ENCODE assay signal across 17 cellular contexts in the genomic region with DNA sequence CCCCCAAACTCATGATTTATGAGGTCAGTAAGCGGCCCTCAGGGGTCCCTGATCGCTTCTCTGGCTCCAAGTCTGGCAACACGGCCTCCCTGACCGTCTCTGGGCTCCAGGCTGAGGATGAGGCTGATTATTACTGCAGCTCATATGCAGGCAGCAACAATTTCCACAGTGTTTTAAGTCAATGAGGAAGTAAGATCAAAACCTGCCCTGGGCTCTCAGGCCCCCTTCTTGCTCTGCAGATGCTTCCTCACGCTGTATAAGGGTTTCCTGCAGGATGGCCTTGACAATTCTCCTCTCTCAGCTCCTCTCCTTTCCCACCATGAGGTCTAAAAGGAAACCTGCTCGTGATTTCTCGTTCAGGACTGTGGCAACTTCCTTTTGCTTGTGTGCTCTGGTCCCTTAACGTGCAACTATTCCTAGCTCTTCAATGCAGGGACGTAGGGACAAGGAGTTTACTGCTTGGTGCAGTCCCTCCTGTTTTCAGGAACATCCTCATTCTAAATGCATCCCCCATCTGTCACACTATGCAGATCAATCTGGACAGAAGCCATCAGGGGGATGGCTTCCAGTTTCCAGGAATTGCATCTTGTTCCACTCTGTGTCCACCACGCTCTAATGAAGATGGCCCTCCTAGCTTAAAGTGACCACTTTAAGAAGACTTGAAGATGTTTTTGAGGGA.
DNase-seq lines count a peak whose midpoint lies in the region; ATAC-seq and TF ChIP-seq lines count a peak whose summit lies in the region.
"Had no signal": no experiment of that assay in that cellular context is flagged by ENCODE, and none has a peak within 500 bp of the region (broad histone marks: within the 10 kb centered on the region; RNA-seq: fewer than 3 reads in every experiment).

No MANE protein-coding gene starts in this region.

- H3K36me3 ChIP-seq in Karpas-422 (ENCODE audit: insufficient read depth, low read length), result no peaks in the 10 kb centered on the region
- H3K36me3 ChIP-seq in gastroesophageal sphincter, result no peaks in the 10 kb centered on the region
- H3K36me3 ChIP-seq: SJSA1 had no signal

- 57 to 64% methylated on average over 5 to 7 of the region's 10 CpGs for WGBS in gastroesophageal sphincter (ENCODE audit: low coverage in 1 of 2), 2 donors

- intact Hi-C loops in activated CD4-positive, alpha-beta T cell treated with anti-CD3 and anti-CD28 coated beads for 36 hours (cut with DNase I, micrococcal nuclease), result no loop called here
- intact Hi-C loops in activated CD8-positive, alpha-beta T cell treated with anti-CD3 and anti-CD28 coated beads for 36 hours (cut with micrococcal nuclease), result no loop called here

- no peak for TF ChIP-seq CTCF in activated CD8-positive, alpha-beta T cell treated with anti-CD3 and anti-CD28 coated beads for 36 hours (IDR thresholded peaks at IDR 0.05)
- no peak for TF ChIP-seq CTCF in gastroesophageal sphincter (IDR thresholded peaks at IDR 0.05)

- peaks cover 62% of the 10 kb centered on the region for H3K4me1 Mint-ChIP-seq in activated CD4-positive, alpha-beta T cell treated with anti-CD3 and anti-CD28 coated beads for 36 hours
- H3K4me1 Mint-ChIP-seq in activated CD8-positive, alpha-beta T cell treated with anti-CD3 and anti-CD28 coated beads for 36 hours (ENCODE audit: low read depth), result peaks cover 70% of the 10 kb centered on the region
- peaks cover 50 to 83% (median 78%) of the 10 kb centered on the region in 4 donors for H3K4me1 Mint-ChIP-seq in naive thymus-derived CD8-positive, alpha-beta T cell

- no peak for ATAC-seq in activated CD4-positive, alpha-beta T cell treated with anti-CD3 and anti-CD28 coated beads for 36 hours
- no peak for ATAC-seq in activated CD8-positive, alpha-beta T cell treated with anti-CD3 and anti-CD28 coated beads for 36 hours
- ATAC-seq in naive thymus-derived CD8-positive, alpha-beta T cell, result no peak
- ATAC-seq in gastroesophageal sphincter, result no peak
- ATAC-seq: HCT116 had no signal

- H3K9ac ChIP-seq in Karpas-422 (ENCODE audit: low read length), result peak overlapping the region; percentile 54

- no peaks in the 10 kb centered on the region for H3K79me2 ChIP-seq in Karpas-422 (ENCODE audit: low read length)

- no peaks in the 10 kb centered on the region for H4K20me1 ChIP-seq in Karpas-422 (ENCODE audit: insufficient read depth, low read depth, low read length)

- DNase-seq in activated CD4-positive, alpha-beta T cell treated with anti-CD3 and anti-CD28 coated beads for 36 hours, result no peak
- DNase-seq in activated CD4-positive, alpha-beta T cell treated with anti-CD3 and anti-CD28 coated beads for 4 hours, result no peak
- DNase-seq in Karpas-422, result peak; percentile 78
- DNase-seq in activated CD8-positive, alpha-beta T cell treated with anti-CD3 and anti-CD28 coated beads for 36 hours, result no peak
- no peak for DNase-seq in naive thymus-derived CD8-positive, alpha-beta T cell
- no peak for DNase-seq in 8988T
- no peak for DNase-seq in GM19238 (ENCODE audit: insufficient read length, low spot score)
- DNase-seq: activated CD4-positive, alpha-beta T cell treated with anti-CD3 and anti-CD28 coated beads, Interleukin-2, amount 50 U/mL, for 1 hour; midbrain; NCI-H1417 treated with DMSO at 0.1 percent for 48 hours; NCI-H526; stimulated activated CD4-positive, alpha-beta T cell treated with anti-CD3 and anti-CD28 coated beads, Interleukin-15, amount 100 ng/mL, for 24 hours; stimulated activated CD8-positive, alpha-beta memory T cell treated with anti-CD3 and anti-CD28 coated beads, Interleukin-4, amount 100 ng/mL, for 48 hours had no signal

- H3K4me1 ChIP-seq in Karpas-422 (ENCODE audit: low read length) (peaks cover 87% of the 10 kb centered on the region), gastroesophageal sphincter (no peaks in the 10 kb centered on the region)
- H3K4me1 ChIP-seq: SJSA1 had no signal

- no peak for TF ChIP-seq EP300 in gastroesophageal sphincter (IDR thresholded peaks at IDR 0.05)

- TF ChIP-seq POLR2A in gastroesophageal sphincter (IDR thresholded peaks at IDR 0.05), result no peak

- H3K27me3 ChIP-seq in Karpas-422 (ENCODE audit: low read length) (no peaks in the 10 kb centered on the region), gastroesophageal sphincter (peaks cover 35% of the 10 kb centered on the region)

- H3K4me3 ChIP-seq in Karpas-422 (ENCODE audit: low read length), result peak overlapping the region; percentile 25; the same call in 1 of the 2 replicates
- no peak overlapping the region for H3K4me3 ChIP-seq in gastroesophageal sphincter
- H3K4me3 ChIP-seq: SJSA1 had no signal

- H3K9me3 Mint-ChIP-seq in activated CD4-positive, alpha-beta T cell treated with anti-CD3 and anti-CD28 coated beads for 36 hours (ENCODE audit: low read depth), result no peaks in the 10 kb centered on the region
- no peaks in the 10 kb centered on the region for H3K9me3 Mint-ChIP-seq in activated CD8-positive, alpha-beta T cell treated with anti-CD3 and anti-CD28 coated beads for 36 hours
- no peaks in the 10 kb centered on the region for H3K9me3 Mint-ChIP-seq in naive thymus-derived CD8-positive, alpha-beta T cell

- POLR2A ChIA-PET in activated CD4-positive, alpha-beta T cell treated with anti-CD3 and anti-CD28 coated beads for 36 hours (lab: Charles Lee), result interaction anchor here (0.6 kb wide), 2 partner anchors 41 to 227 kb away, joined by 5 to 8 read pairs; no protein-coding TSS in a partner anchor
- POLR2A ChIA-PET in activated CD8-positive, alpha-beta T cell treated with anti-CD3 and anti-CD28 coated beads for 36 hours (lab: Charles Lee), result no interaction called here
- POLR2A ChIA-PET in naive thymus-derived CD8-positive, alpha-beta T cell (lab: Charles Lee), result interaction anchor here (0.5 to 6.9 kb wide), 14 partner anchors 8 to 72 kb away, joined by 3 to 74 read pairs (median 4); no protein-coding TSS in a partner anchor

- H3K4me3 Mint-ChIP-seq in activated CD4-positive, alpha-beta T cell treated with anti-CD3 and anti-CD28 coated beads for 36 hours, result no peak overlapping the region
- no peak overlapping the region for H3K4me3 Mint-ChIP-seq in activated CD8-positive, alpha-beta T cell treated with anti-CD3 and anti-CD28 coated beads for 36 hours
- H3K4me3 Mint-ChIP-seq in naive thymus-derived CD8-positive, alpha-beta T cell, result peak overlapping the region; percentile 20 to 82 (median 76)

- H3K36me3 Mint-ChIP-seq in activated CD4-positive, alpha-beta T cell treated with anti-CD3 and anti-CD28 coated beads for 36 hours (ENCODE audit: low read depth), result no peaks in the 10 kb centered on the region
- no peaks in the 10 kb centered on the region for H3K36me3 Mint-ChIP-seq in activated CD8-positive, alpha-beta T cell treated with anti-CD3 and anti-CD28 coated beads for 36 hours (ENCODE audit: low read depth)
- peaks cover 0 to 4% (median 0%) of the 10 kb centered on the region in 3 donors for H3K36me3 Mint-ChIP-seq in naive thymus-derived CD8-positive, alpha-beta T cell

- no peaks in the 10 kb centered on the region for H3K9me2 ChIP-seq in Karpas-422 (replicated peaks; ENCODE audit: insufficient read depth, low read length)

- H3K27ac Mint-ChIP-seq in activated CD4-positive, alpha-beta T cell treated with anti-CD3 and anti-CD28 coated beads for 36 hours, result peak overlapping the region; percentile 34
- peak overlapping the region; percentile 72 for H3K27ac Mint-ChIP-seq in activated CD8-positive, alpha-beta T cell treated with anti-CD3 and anti-CD28 coated beads for 36 hours
- peak overlapping the region; percentile 89 to 99 (median 96) for H3K27ac Mint-ChIP-seq in naive thymus-derived CD8-positive, alpha-beta T cell
- H3K27ac Mint-ChIP-seq: progenitor cell of endocrine pancreas had no signal

- no peaks in the 10 kb centered on the region for H3K9me3 ChIP-seq in Karpas-422 (ENCODE audit: low read length)
- peaks cover 0 to 7% (median 0%) of the 10 kb centered on the region in 3 donors for H3K9me3 ChIP-seq in gastroesophageal sphincter
- H3K9me3 ChIP-seq: SJSA1 had no signal

- CTCF ChIA-PET in activated CD4-positive, alpha-beta T cell treated with anti-CD3 and anti-CD28 coated beads for 36 hours (lab: Charles Lee), result interaction anchor here (0.7 to 1.6 kb wide), 6 partner anchors 8 to 135 kb away, joined by 3 to 4 read pairs (median 4); no protein-coding TSS in a partner anchor
- CTCF ChIA-PET in activated CD8-positive, alpha-beta T cell treated with anti-CD3 and anti-CD28 coated beads for 36 hours (lab: Charles Lee), result interaction anchor here (0.7 to 2.5 kb wide), 8 partner anchors 13 to 78 kb away, joined by 3 to 11 read pairs (median 5); no protein-coding TSS in a partner anchor

- no peaks in the 10 kb centered on the region for H3K27me3 Mint-ChIP-seq in activated CD4-positive, alpha-beta T cell treated with anti-CD3 and anti-CD28 coated beads for 36 hours
- H3K27me3 Mint-ChIP-seq in activated CD8-positive, alpha-beta T cell treated with anti-CD3 and anti-CD28 coated beads for 36 hours, result no peaks in the 10 kb centered on the region
- no peaks in the 10 kb centered on the region for H3K27me3 Mint-ChIP-seq in naive thymus-derived CD8-positive, alpha-beta T cell

- peak overlapping the region; percentile 44 for H3K4me2 ChIP-seq in Karpas-422 (ENCODE audit: low read depth, low read length, poor library complexity, severe bottlenecking)

- H3K27ac ChIP-seq in Karpas-422 (ENCODE audit: low read length) (peak overlapping the region; percentile 95), gastroesophageal sphincter (no peak overlapping the region)
- H3K27ac ChIP-seq: SJSA1 had no signal

- no peak overlapping the region for H2AFZ ChIP-seq in Karpas-422 (ENCODE audit: low read length)

Comparison
In these comparisons a context has a peak if more than half of its experiments do, and no peak if none do; other contexts are left out.
1. H3K27ac Mint-ChIP-seq: peak in every context shown above with its lines; median percentile 96 in naive thymus-derived CD8-positive, alpha-beta T cell; 72 in activated CD8-positive, alpha-beta T cell treated with anti-CD3 and anti-CD28 coated beads for 36 hours; 34 in activated CD4-positive, alpha-beta T cell treated with anti-CD3 and anti-CD28 coated beads for 36 hours.
2. H3K4me3 Mint-ChIP-seq: peak in naive thymus-derived CD8-positive, alpha-beta T cell (10 of 10); none in activated CD4-positive, alpha-beta T cell treated with anti-CD3 and anti-CD28 coated beads for 36 hours (single experiment) and activated CD8-positive, alpha-beta T cell treated with anti-CD3 and anti-CD28 coated beads for 36 hours (single experiment).